ENCODE assay signal across 8 cellular contexts in the genomic region with DNA sequence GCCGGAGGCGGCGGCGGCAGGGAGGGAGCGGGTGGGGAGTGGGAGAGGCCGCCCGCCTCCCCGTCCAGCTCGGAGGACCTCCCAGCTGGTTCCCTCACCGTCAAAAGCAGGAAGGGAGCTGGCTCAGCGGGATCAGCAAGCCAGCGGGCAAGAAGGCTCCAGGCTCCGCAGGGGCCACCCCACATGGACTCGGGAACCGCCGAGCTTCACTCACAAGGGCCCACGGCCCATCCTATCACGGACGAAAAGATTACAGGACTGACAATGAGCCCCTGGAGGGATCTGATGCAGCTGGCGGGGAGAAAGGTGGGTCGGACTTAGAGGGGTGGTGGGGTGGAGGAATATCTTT.
A peak's percentile ranks its signal among the peaks of the same experiment; 100 is the strongest.
DNase-seq lines count a peak whose midpoint lies in the region; ATAC-seq, FAIRE-seq and TF ChIP-seq lines count a peak whose summit lies in the region.
"Not testable (repeated sequence)": the region's sequence is repeated elsewhere in the genome, so short reads cannot be mapped to it uniquely, and the experiment has no call there.

No MANE protein-coding gene starts in this region.

- intact Hi-C loops in Panc1 (cut with micrococcal nuclease; ENCODE audit: unreplicated experiment); GM12878 (cut with micrococcal nuclease; ENCODE audit: unreplicated experiment); head of caudate nucleus (cut with DNase I): not testable (repeated sequence)

- POLR2A ChIA-PET in Panc1 (lab: Charles Lee); GM12878 (lab: Charles Lee): not testable (repeated sequence)

- SMC1A ChIA-PET in GM12878 (lab: Charles Lee; ENCODE audit: uncharacterized antibody, unreplicated experiment) = not testable (repeated sequence)

- not testable (repeated sequence) for H3K79me2 ChIP-seq in GM12878 (ENCODE audit: control insufficient read depth, insufficient read depth, low read length); mesendoderm (ENCODE audit: control insufficient read depth, insufficient read depth, low read length)

- H2BK15ac ChIP-seq in mesendoderm (replicated peaks; ENCODE audit: low read depth) = not testable (repeated sequence)

- not testable (repeated sequence) for H2AK5ac ChIP-seq in mesendoderm (ENCODE audit: low read length)

- 0% methylated on average over 3 of the region's 21 CpGs for WGBS in GM12878 (ENCODE audit: insufficient coverage, insufficient replicate concordance, low lambda C conversion rate, missing lambda C conversion rate)
- WGBS in mesendoderm (ENCODE audit: extremely low coverage, insufficient coverage, low lambda C conversion rate) = no CpG with 5 or more reads among the region's 21 CpGs

- RAD21 ChIA-PET in GM12878 (lab: Charles Lee; ENCODE audit: unreplicated experiment) = not testable (repeated sequence)

- not testable (repeated sequence) for TF ChIP-seq POLR2A in GM12878 (IDR thresholded peaks at IDR 0.05; ENCODE audit: low read depth, low read length)

- CTCF ChIA-PET in Panc1 (lab: Charles Lee); GM12878 (lab: Yijun Ruan, JAX): not testable (repeated sequence)

- H3K9me3 ChIP-seq in BLaER1; Panc1 (ENCODE audit: control insufficient read depth, insufficient read depth, low read depth, low read length); GM12878 (replicated peaks; ENCODE audit: control insufficient read depth, insufficient read depth, low read length): not testable (repeated sequence)

- not testable (repeated sequence) for DNase-seq in Panc1 (ENCODE audit: low read depth, low spot score); GM12878 (ENCODE audit: low read depth, low spot score)
- DNase-seq in head of caudate nucleus (peak in 27 of 42 donors; percentile 6 to 44 (median 13)), mesendoderm (peak; percentile 13)
- peak; percentile 1 for DNase-seq in stimulated activated CD4-positive, alpha-beta T cell treated with anti-CD3 and anti-CD28 coated beads, Interleukin-4, amount 100 ng/mL, for 1 hour

- H3K9ac ChIP-seq in BLaER1; GM12878 (ENCODE audit: control insufficient read depth, insufficient read depth, low read length); mesendoderm (ENCODE audit: low read length): not testable (repeated sequence)

- not testable (repeated sequence) for H4K8ac ChIP-seq in mesendoderm (ENCODE audit: low read depth, low read length)

- in situ Hi-C loops in Panc1 (cut with HindIII; ENCODE audit: low pct_unique_long_range_greater_than_20kb, low sequenced_read_pairs); GM12878 (cut with MboI): not testable (repeated sequence)

- not testable (repeated sequence) for H3K4ac ChIP-seq in mesendoderm (ENCODE audit: low read depth, low read length)

- H2BK120ac ChIP-seq in mesendoderm (ENCODE audit: low read depth, low read length) = not testable (repeated sequence)

- peak overlapping the region; percentile 60 for H3K4me3 ChIP-seq in BLaER1
- H3K4me3 ChIP-seq in Panc1 (ENCODE audit: low read depth in 2 of 2, low read length in 2 of 2) = peak overlapping the region; percentile 30 to 36
- not testable (repeated sequence) for H3K4me3 ChIP-seq in GM12878; mesendoderm (ENCODE audit: low read length)

- TF ChIP-seq CTCF in Panc1 (IDR thresholded peaks at IDR 0.05) = peak; percentile 29; the same call in 1 of the 2 replicates
- TF ChIP-seq CTCF in GM12878 (IDR thresholded peaks at IDR 0.05 in 2 of 3, conservative IDR thresholded peaks at IDR 0.05 in 1 of 3; ENCODE audit: control insufficient read depth in 2 of 3, extremely low read depth in 1 of 3, insufficient read depth in 1 of 3, low read depth in 3 of 3, low read length in 3 of 3) = not testable (repeated sequence)

- not testable (repeated sequence) for H2AFZ ChIP-seq in GM12878 (ENCODE audit: control insufficient read depth, low read depth, low read length)

- not testable (repeated sequence) for TF ChIP-seq EP300 in GM12878 (IDR thresholded peaks at IDR 0.05; ENCODE audit: borderline replicate concordance in 1 of 2, control insufficient read depth in 1 of 2, low read depth in 2 of 2, low read length in 2 of 2)

- H3K36me3 ChIP-seq in BLaER1; Panc1 (ENCODE audit: control insufficient read depth, insufficient read depth, low read length); GM12878 (ENCODE audit: control insufficient read depth in 2 of 2, insufficient read depth in 2 of 2, low read length in 1 of 2); mesendoderm (ENCODE audit: control insufficient read depth, insufficient read depth, low read length): not testable (repeated sequence)

- H3K79me1 ChIP-seq in mesendoderm (ENCODE audit: low read length) = not testable (repeated sequence)

- H3K27me3 ChIP-seq in BLaER1; Panc1 (ENCODE audit: control insufficient read depth, insufficient read depth, low read length); GM12878 (replicated peaks in 1 of 2; ENCODE audit: control insufficient read depth in 2 of 2, insufficient read depth in 2 of 2, low read length in 1 of 2); mesendoderm (ENCODE audit: insufficient read depth, low read length, poor library complexity): not testable (repeated sequence)

- not testable (repeated sequence) for H4K5ac ChIP-seq in mesendoderm (ENCODE audit: low read length)

- ATAC-seq in GM19455 (IDR thresholded peaks at IDR 0.05; ENCODE audit: unreplicated experiment) (peak; percentile 14), HG03558 (IDR thresholded peaks at IDR 0.05; ENCODE audit: extremely low read depth, unreplicated experiment) (peak; percentile 3), Panc1 (peak; percentile 74), GM12878 (peak; percentile 23)

- not testable (repeated sequence) for H4K20me1 ChIP-seq in BLaER1; GM12878 (ENCODE audit: control insufficient read depth, insufficient read depth)

- not testable (repeated sequence) for H3K27ac ChIP-seq in BLaER1; Panc1 (ENCODE audit: low read length); GM12878 (ENCODE audit: control insufficient read depth, insufficient read depth); mesendoderm (ENCODE audit: low read depth, low read length)

- H3K56ac ChIP-seq in mesendoderm (ENCODE audit: low read length) = not testable (repeated sequence)

- not testable (repeated sequence) for BruUV-seq in Panc1 (replicated peaks; lab: Mats Ljungman, UMichigan); GM12878 (replicated peaks; lab: Mats Ljungman, UMichigan)

- not testable (repeated sequence) for H2BK5ac ChIP-seq in mesendoderm (ENCODE audit: low read length)

- FAIRE-seq in GM12878 (lab: Jason Lieb, UNC) = not testable (repeated sequence)

- TF ChIP-seq RAD21 in GM12878 (IDR thresholded peaks at IDR 0.05; ENCODE audit: insufficient read depth, low read depth, low read length) = not testable (repeated sequence)

- H3K4me1 ChIP-seq in BLaER1; Panc1 (ENCODE audit: control insufficient read depth, insufficient read depth, low read length); GM12878 (ENCODE audit: control insufficient read depth, insufficient read depth, low read length); mesendoderm (ENCODE audit: control insufficient read depth, low read depth, low read length): not testable (repeated sequence)

- not testable (repeated sequence) for H3K23ac ChIP-seq in mesendoderm (ENCODE audit: low read length)

- not testable (repeated sequence) for H3K18ac ChIP-seq in mesendoderm (ENCODE audit: low read length)

- H3K4me2 ChIP-seq in BLaER1 (peak overlapping the region; percentile 26; the same call in 1 of the 2 replicates), mesendoderm (ENCODE audit: low read length) (peak overlapping the region; percentile 31)
- not testable (repeated sequence) for H3K4me2 ChIP-seq in GM12878 (ENCODE audit: control insufficient read depth, insufficient read depth)

Comparison
In these comparisons a context has a peak if more than half of its experiments do, and no peak if none do; other contexts are left out.
1. ATAC-seq: peak in every context shown above with its lines; median percentile 74 in Panc1; 23 in GM12878; 14 in GM19455; 3 in HG03558.